Comparison of ENCODE assay signal across 1 cellular context in the genomic region with DNA sequence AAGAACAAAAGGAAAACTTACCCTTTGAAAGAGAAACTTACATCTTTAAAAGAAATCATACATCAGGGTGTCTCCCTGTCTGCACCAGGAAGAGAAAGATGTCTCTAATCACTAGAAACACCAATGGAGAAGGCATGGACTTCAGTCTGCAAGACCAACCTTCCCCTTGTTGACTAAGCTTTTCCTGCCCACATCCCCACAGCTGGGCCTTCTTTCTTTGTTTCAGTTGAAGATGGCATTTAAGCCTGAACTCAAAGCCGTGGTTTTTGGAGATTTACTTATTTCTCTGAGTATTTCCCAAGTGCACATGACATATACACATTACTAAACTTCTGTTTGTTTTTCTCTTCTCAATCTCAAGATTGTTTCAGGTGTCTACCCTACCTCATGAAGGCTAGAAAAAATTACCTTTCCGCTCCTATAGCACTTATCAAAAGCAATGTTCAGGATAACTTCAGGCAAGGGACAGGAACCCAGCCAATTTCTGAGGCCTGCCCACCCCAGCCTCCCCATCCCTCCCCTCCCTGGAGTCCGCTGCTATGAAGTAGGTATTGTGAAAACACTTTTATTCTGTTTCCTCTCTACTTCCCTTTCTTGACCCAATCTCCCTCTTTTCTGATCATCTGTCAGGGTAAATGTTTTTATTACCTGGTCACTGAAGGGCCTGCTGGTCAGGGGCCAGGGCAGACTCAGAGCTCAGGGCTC.
TF ChIP-seq lines count a peak whose summit lies in the region.

No MANE protein-coding gene starts in this region.

TF ChIP-seq in H1, 55 proteins besides CTCF, POLR2A, EP300 and RAD21 (continued from another document):
- TF ChIP-seq, protein P1, sequence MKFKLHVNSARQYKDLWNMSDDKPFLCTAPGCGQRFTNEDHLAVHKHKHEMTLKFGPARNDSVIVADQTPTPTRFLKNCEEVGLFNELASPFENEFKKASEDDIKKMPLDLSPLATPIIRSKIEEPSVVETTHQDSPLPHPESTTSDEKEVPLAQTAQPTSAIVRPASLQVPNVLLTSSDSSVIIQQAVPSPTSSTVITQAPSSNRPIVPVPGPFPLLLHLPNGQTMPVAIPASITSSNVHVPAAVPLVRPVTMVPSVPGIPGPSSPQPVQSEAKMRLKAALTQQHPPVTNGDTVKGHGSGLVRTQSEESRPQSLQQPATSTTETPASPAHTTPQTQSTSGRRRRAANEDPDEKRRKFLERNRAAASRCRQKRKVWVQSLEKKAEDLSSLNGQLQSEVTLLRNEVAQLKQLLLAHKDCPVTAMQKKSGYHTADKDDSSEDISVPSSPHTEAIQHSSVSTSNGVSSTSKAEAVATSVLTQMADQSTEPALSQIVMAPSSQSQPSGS (IDR thresholded peaks at IDR 0.05; ENCODE audit: low read length) = no peak
- TF ChIP-seq, protein P2, sequence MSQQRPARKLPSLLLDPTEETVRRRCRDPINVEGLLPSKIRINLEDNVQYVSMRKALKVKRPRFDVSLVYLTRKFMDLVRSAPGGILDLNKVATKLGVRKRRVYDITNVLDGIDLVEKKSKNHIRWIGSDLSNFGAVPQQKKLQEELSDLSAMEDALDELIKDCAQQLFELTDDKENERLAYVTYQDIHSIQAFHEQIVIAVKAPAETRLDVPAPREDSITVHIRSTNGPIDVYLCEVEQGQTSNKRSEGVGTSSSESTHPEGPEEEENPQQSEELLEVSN (IDR thresholded peaks at IDR 0.05) = no peak
- TF ChIP-seq POU5F1 (IDR thresholded peaks at IDR 0.05; ENCODE audit: low read depth, low read length) (no peak), PHF8 (conservative IDR thresholded peaks at IDR 0.05; ENCODE audit: low read depth, low read length) (no peak), SIX5 (IDR thresholded peaks at IDR 0.05; ENCODE audit: low read depth, low read length) (no peak), SAP30 (IDR thresholded peaks at IDR 0.05; ENCODE audit: insufficient read depth, insufficient replicate concordance, low read length) (no peak), TAF7 (optimal IDR thresholded peaks at IDR 0.05; ENCODE audit: borderline replicate concordance, low read depth, low read length) (no peak), EGR1 (IDR thresholded peaks at IDR 0.05; ENCODE audit: borderline replicate concordance, low read depth, low read length) (no peak), ZNF274 (IDR thresholded peaks at IDR 0.05; ENCODE audit: borderline replicate concordance, extremely low read depth, low read length) (no peak), GABPA (IDR thresholded peaks at IDR 0.05; ENCODE audit: borderline replicate concordance, insufficient read depth, low read length) (no peak), RFX5 (IDR thresholded peaks at IDR 0.05; ENCODE audit: borderline replicate concordance, low read depth, low read length) (no peak), HDAC2 (IDR thresholded peaks at IDR 0.05; ENCODE audit: borderline replicate concordance in 1 of 2, low read depth in 2 of 2, low read length in 2 of 2) (no peak), RXRA (IDR thresholded peaks at IDR 0.05; ENCODE audit: insufficient read depth, low read depth, low read length) (no peak), NANOG (IDR thresholded peaks at IDR 0.05; ENCODE audit: insufficient read depth, low read depth, low read length, poor library complexity, severe bottlenecking) (no peak)
TF ChIP-seq in H1: peak in this region for 0.
